ENCODE assay signal across 19 cellular contexts in the genomic region with DNA sequence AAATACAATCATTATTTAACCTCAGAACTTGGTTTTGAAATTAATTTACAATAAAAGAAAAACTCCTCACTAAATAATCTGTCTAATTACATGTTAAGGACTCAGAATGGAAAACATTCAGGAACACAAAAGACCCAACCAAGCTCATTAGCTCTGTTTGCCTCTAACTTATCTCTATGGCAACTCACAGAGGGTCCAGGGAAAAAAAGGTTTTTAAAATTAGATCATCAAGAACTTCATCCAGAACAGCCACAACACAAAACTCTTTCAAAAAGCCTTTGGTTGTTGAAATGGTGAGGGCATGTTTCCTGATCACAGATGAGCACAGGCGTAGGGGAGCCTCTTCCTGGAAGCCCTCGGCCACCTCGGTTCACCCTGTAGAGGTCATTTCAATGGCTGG. TPM values are rescaled to one million over a fixed set of nuclear protein-coding genes. Genes with fewer than 3 reads are reported as not detected.
DNase-seq lines count a peak whose midpoint lies in the region; ATAC-seq and TF ChIP-seq lines count a peak whose summit lies in the region.
"Had no signal": no experiment of that assay in that cellular context is flagged by ENCODE, and none has a peak within 500 bp of the region (broad histone marks: within the 10 kb centered on the region; RNA-seq: fewer than 3 reads in every experiment).

No MANE protein-coding gene starts in this region.

- no peak for DNase-seq in activated T-cell treated with anti-CD3 and anti-CD28 coated beads, Interleukin-2, amount 50 U/mL, for 24 hours
- DNase-seq in activated T-cell treated with anti-CD3 and anti-CD28 coated beads, Interleukin-2, amount 50 U/mL, for 4 hours = no peak
- DNase-seq in T-helper 17 cell = no peak
- no peak for DNase-seq in caudate nucleus (lab: John Stamatoyannopoulos, UW)
- DNase-seq in renal cortical epithelial cell (ENCODE audit: low read depth) = peak; percentile 29
- DNase-seq in MG63 = no peak
- DNase-seq in Kasumi-1 (lab: John Stamatoyannopoulos, UW) = no peak
- no peak for DNase-seq in osteocyte (ENCODE audit: extremely low spot score, unreplicated experiment)
- DNase-seq: activated effector memory CD4-positive, alpha-beta T cell treated with anti-CD3 and anti-CD28 coated beads, Interleukin-2, amount 50 U/mL, for 16 hours; DMS79 treated with DMSO at 0.1 percent for 48 hours; NCI-H1436; NK-92 treated with Interleukin-12 subunit alpha and Interleukin-12 subunit beta, amount 100 ng/mL, for 24 hours; SW 1271 had no signal

- TF ChIP-seq CTCF in osteocyte (IDR thresholded peaks at IDR 0.05) = no peak

- H3K4me1 Mint-ChIP-seq in activated T-cell treated with anti-CD3 and anti-CD28 coated beads, Interleukin-2, amount 50 U/mL, for 24 hours (ENCODE audit: low read depth) = peaks cover 84% of the 10 kb centered on the region
- peaks cover 81% of the 10 kb centered on the region for H3K4me1 Mint-ChIP-seq in activated T-cell treated with anti-CD3 and anti-CD28 coated beads, Interleukin-2, amount 50 U/mL, for 4 hours (ENCODE audit: low read depth)
- H3K4me1 Mint-ChIP-seq in T-helper 17 cell (peaks cover 43% of the 10 kb centered on the region), osteocyte (ENCODE audit: unreplicated experiment) (peaks cover 11% of the 10 kb centered on the region)

- H3K36me3 Mint-ChIP-seq in activated T-cell treated with anti-CD3 and anti-CD28 coated beads, Interleukin-2, amount 50 U/mL, for 24 hours (ENCODE audit: low read depth) = no peaks in the 10 kb centered on the region
- H3K36me3 Mint-ChIP-seq in activated T-cell treated with anti-CD3 and anti-CD28 coated beads, Interleukin-2, amount 50 U/mL, for 4 hours (ENCODE audit: insufficient read depth) = no peaks in the 10 kb centered on the region
- H3K36me3 Mint-ChIP-seq in T-helper 17 cell (ENCODE audit: low read depth) = peaks cover 2% of the 10 kb centered on the region
- H3K36me3 Mint-ChIP-seq in osteocyte (ENCODE audit: unreplicated experiment) = no peaks in the 10 kb centered on the region
- H3K36me3 Mint-ChIP-seq: CD14-positive monocyte; memory B cell; natural killer cell treated with Interleukin-12 subunit alpha and Interleukin-12 subunit beta and Interleukin-15 and Interleukin-18, amount 100 ng/mL, for 72 hours; stimulated activated memory B cell treated with anti-CD40 and anti-IgM and Interleukin-4, amounts not matched to agents 10 μg/mL and 1 μg/mL and 100 μg/mL, for 72 hours had no signal

- H3K27me3 Mint-ChIP-seq in activated T-cell treated with anti-CD3 and anti-CD28 coated beads, Interleukin-2, amount 50 U/mL, for 24 hours = no peaks in the 10 kb centered on the region
- H3K27me3 Mint-ChIP-seq in activated T-cell treated with anti-CD3 and anti-CD28 coated beads, Interleukin-2, amount 50 U/mL, for 4 hours (ENCODE audit: low read depth) = no peaks in the 10 kb centered on the region
- H3K27me3 Mint-ChIP-seq in T-helper 17 cell (no peaks in the 10 kb centered on the region), osteocyte (ENCODE audit: unreplicated experiment) (peaks cover 15% of the 10 kb centered on the region)
- H3K27me3 Mint-ChIP-seq: memory B cell; stimulated activated memory B cell treated with anti-CD40 and anti-IgM and Interleukin-4, amounts not matched to agents 10 μg/mL and 1 μg/mL and 100 μg/mL, for 72 hours had no signal

- no peaks in the 10 kb centered on the region for H3K36me3 ChIP-seq in MG63
- H3K36me3 ChIP-seq: tibial nerve had no signal

- peak overlapping the region; percentile 58 for H3K27ac ChIP-seq in caudate nucleus (ENCODE audit: low read depth, low read length)

- no peak for ATAC-seq in activated T-cell treated with anti-CD3 and anti-CD28 coated beads, Interleukin-2, amount 50 U/mL, for 4 hours
- ATAC-seq in T-helper 17 cell = no peak
- ATAC-seq: natural killer cell treated with Interleukin-12 subunit alpha and Interleukin-12 subunit beta and Interleukin-15 and Interleukin-18, amount 100 ng/mL, for 72 hours; stimulated activated memory B cell treated with anti-CD40 and anti-IgM and Interleukin-4, amounts not matched to agents 10 μg/mL and 1 μg/mL and 100 μg/mL, for 72 hours had no signal

- H3K4me3 Mint-ChIP-seq in activated T-cell treated with anti-CD3 and anti-CD28 coated beads, Interleukin-2, amount 50 U/mL, for 24 hours = no peak overlapping the region
- H3K4me3 Mint-ChIP-seq in activated T-cell treated with anti-CD3 and anti-CD28 coated beads, Interleukin-2, amount 50 U/mL, for 4 hours = no peak overlapping the region
- H3K4me3 Mint-ChIP-seq in T-helper 17 cell (no peak overlapping the region), osteocyte (ENCODE audit: unreplicated experiment) (no peak overlapping the region)
- H3K4me3 Mint-ChIP-seq: CD14-positive monocyte; dendritic cell treated with granulocyte-macrophage colony-stimulating factor and Interleukin-4, amounts not matched to agents 40 ng/mL and 50 ng/mL, for 4 days; memory B cell; natural killer cell treated with Interleukin-12 subunit alpha and Interleukin-12 subunit beta and Interleukin-15 and Interleukin-18, amount 100 ng/mL, for 72 hours; stimulated activated memory B cell treated with anti-CD40 and anti-IgM and Interleukin-4, amounts not matched to agents 10 μg/mL and 1 μg/mL and 100 μg/mL, for 72 hours had no signal

- H3K27ac Mint-ChIP-seq in activated T-cell treated with anti-CD3 and anti-CD28 coated beads, Interleukin-2, amount 50 U/mL, for 24 hours = peak overlapping the region; percentile 72
- H3K27ac Mint-ChIP-seq in T-helper 17 cell = peak overlapping the region; percentile 34
- no peak overlapping the region for H3K27ac Mint-ChIP-seq in osteocyte (ENCODE audit: unreplicated experiment)
- H3K27ac Mint-ChIP-seq: CD14-positive monocyte; dendritic cell treated with granulocyte-macrophage colony-stimulating factor and Interleukin-4, amounts not matched to agents 40 ng/mL and 50 ng/mL, for 4 days; memory B cell; natural killer cell treated with Interleukin-12 subunit alpha and Interleukin-12 subunit beta and Interleukin-15 and Interleukin-18, amount 100 ng/mL, for 72 hours; stimulated activated memory B cell treated with anti-CD40 and anti-IgM and Interleukin-4, amounts not matched to agents 10 μg/mL and 1 μg/mL and 100 μg/mL, for 72 hours had no signal

- H3K9me3 Mint-ChIP-seq in activated T-cell treated with anti-CD3 and anti-CD28 coated beads, Interleukin-2, amount 50 U/mL, for 24 hours = no peaks in the 10 kb centered on the region
- H3K9me3 Mint-ChIP-seq in activated T-cell treated with anti-CD3 and anti-CD28 coated beads, Interleukin-2, amount 50 U/mL, for 4 hours = no peaks in the 10 kb centered on the region
- H3K9me3 Mint-ChIP-seq in osteocyte (ENCODE audit: unreplicated experiment) = no peaks in the 10 kb centered on the region
- H3K9me3 Mint-ChIP-seq: CD14-positive monocyte; dendritic cell treated with granulocyte-macrophage colony-stimulating factor and Interleukin-4, amounts not matched to agents 40 ng/mL and 50 ng/mL, for 4 days; memory B cell; natural killer cell treated with Interleukin-12 subunit alpha and Interleukin-12 subunit beta and Interleukin-15 and Interleukin-18, amount 100 ng/mL, for 72 hours; stimulated activated memory B cell treated with anti-CD40 and anti-IgM and Interleukin-4, amounts not matched to agents 10 μg/mL and 1 μg/mL and 100 μg/mL, for 72 hours had no signal

- no peak overlapping the region for H3K4me3 ChIP-seq in MG63
- H3K4me3 ChIP-seq: tibial nerve had no signal

- H3K9me3 ChIP-seq in T-helper 17 cell (ENCODE audit: control insufficient read depth, low read length, poor library complexity, severe bottlenecking) (no peaks in the 10 kb centered on the region), MG63 (no peaks in the 10 kb centered on the region)
- H3K9me3 ChIP-seq: tibial nerve had no signal

- no peaks in the 10 kb centered on the region for H3K27me3 ChIP-seq in MG63
- H3K27me3 ChIP-seq: tibial nerve had no signal

RNA-seq across cellular contexts. Expression of gene TCF7, which starts 17.3 kb away (rescaled TPM):
- total RNA-seq in activated T-cell treated with anti-CD3 and anti-CD28 coated beads, Interleukin-2, amount 50 U/mL, for 4 hours = 10 to 100 TPM; 34.4 to 49.7 (median 37.3) TPM
- total RNA-seq in T-helper 17 cell = 100 to 1,000 TPM; 308 to 405 TPM
- total RNA-seq in renal cortical epithelial cell = 1.0 and 2.0 TPM in 2 replicates
- total RNA-seq in MG63 (2014; rRNA removed; shearing (Covaris generic); ENCODE audit: low replicate concordance) = 8.9 and 12.0 TPM in 2 replicates
- total RNA-seq in osteocyte = 0.57 and 0.67 TPM in 2 replicates

Comparison
In these comparisons a context has a peak if more than half of its experiments do, and no peak if none do; other contexts are left out.
1. RNA of gene TCF7, which starts 17.3 kb away (total RNA-seq): 308 to 405 TPM in T-helper 17 cell; 34.4 to 49.7 TPM in activated T-cell treated with anti-CD3 and anti-CD28 coated beads, Interleukin-2, amount 50 U/mL, for 4 hours, 8.9 to 12.0 TPM in MG63, 1.0 to 2.0 TPM in renal cortical epithelial cell and 0.57 to 0.67 TPM in osteocyte; every median in the first group is over 4 times any median in the second.